1 cellular context compared by ENCODE assay signal in genomic region chr17:28969706-28970393, GRCh38.
TF ChIP-seq lines count a peak whose summit lies in the region.

No MANE protein-coding gene starts in this region.

TF ChIP-seq in GM23338, 12 proteins besides CTCF, POLR2A, EP300 and RAD21 (continued from another document):
- TF ChIP-seq REST (IDR thresholded peaks at IDR 0.05; ENCODE audit: unreplicated experiment), result no peak
- TF ChIP-seq STAT1 (IDR thresholded peaks at IDR 0.05; ENCODE audit: unreplicated experiment), result no peak
- TF ChIP-seq, protein P1, sequence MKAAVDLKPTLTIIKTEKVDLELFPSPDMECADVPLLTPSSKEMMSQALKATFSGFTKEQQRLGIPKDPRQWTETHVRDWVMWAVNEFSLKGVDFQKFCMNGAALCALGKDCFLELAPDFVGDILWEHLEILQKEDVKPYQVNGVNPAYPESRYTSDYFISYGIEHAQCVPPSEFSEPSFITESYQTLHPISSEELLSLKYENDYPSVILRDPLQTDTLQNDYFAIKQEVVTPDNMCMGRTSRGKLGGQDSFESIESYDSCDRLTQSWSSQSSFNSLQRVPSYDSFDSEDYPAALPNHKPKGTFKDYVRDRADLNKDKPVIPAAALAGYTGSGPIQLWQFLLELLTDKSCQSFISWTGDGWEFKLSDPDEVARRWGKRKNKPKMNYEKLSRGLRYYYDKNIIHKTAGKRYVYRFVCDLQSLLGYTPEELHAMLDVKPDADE (IDR thresholded peaks at IDR 0.05), result no peak
- TF ChIP-seq POLR2AphosphoS5 (IDR thresholded peaks at IDR 0.05; ENCODE audit: low read depth), result no peak
- no peak for TF ChIP-seq ZNF114 (CRISPR knock-in tag; IDR thresholded peaks at IDR 0.05)
- no peak for TF ChIP-seq NANOG (IDR thresholded peaks at IDR 0.05; ENCODE audit: borderline replicate concordance)
- no peak for TF ChIP-seq ZNF331 (CRISPR knock-in tag; IDR thresholded peaks at IDR 0.05; ENCODE audit: low read depth)
- TF ChIP-seq, protein P2, sequence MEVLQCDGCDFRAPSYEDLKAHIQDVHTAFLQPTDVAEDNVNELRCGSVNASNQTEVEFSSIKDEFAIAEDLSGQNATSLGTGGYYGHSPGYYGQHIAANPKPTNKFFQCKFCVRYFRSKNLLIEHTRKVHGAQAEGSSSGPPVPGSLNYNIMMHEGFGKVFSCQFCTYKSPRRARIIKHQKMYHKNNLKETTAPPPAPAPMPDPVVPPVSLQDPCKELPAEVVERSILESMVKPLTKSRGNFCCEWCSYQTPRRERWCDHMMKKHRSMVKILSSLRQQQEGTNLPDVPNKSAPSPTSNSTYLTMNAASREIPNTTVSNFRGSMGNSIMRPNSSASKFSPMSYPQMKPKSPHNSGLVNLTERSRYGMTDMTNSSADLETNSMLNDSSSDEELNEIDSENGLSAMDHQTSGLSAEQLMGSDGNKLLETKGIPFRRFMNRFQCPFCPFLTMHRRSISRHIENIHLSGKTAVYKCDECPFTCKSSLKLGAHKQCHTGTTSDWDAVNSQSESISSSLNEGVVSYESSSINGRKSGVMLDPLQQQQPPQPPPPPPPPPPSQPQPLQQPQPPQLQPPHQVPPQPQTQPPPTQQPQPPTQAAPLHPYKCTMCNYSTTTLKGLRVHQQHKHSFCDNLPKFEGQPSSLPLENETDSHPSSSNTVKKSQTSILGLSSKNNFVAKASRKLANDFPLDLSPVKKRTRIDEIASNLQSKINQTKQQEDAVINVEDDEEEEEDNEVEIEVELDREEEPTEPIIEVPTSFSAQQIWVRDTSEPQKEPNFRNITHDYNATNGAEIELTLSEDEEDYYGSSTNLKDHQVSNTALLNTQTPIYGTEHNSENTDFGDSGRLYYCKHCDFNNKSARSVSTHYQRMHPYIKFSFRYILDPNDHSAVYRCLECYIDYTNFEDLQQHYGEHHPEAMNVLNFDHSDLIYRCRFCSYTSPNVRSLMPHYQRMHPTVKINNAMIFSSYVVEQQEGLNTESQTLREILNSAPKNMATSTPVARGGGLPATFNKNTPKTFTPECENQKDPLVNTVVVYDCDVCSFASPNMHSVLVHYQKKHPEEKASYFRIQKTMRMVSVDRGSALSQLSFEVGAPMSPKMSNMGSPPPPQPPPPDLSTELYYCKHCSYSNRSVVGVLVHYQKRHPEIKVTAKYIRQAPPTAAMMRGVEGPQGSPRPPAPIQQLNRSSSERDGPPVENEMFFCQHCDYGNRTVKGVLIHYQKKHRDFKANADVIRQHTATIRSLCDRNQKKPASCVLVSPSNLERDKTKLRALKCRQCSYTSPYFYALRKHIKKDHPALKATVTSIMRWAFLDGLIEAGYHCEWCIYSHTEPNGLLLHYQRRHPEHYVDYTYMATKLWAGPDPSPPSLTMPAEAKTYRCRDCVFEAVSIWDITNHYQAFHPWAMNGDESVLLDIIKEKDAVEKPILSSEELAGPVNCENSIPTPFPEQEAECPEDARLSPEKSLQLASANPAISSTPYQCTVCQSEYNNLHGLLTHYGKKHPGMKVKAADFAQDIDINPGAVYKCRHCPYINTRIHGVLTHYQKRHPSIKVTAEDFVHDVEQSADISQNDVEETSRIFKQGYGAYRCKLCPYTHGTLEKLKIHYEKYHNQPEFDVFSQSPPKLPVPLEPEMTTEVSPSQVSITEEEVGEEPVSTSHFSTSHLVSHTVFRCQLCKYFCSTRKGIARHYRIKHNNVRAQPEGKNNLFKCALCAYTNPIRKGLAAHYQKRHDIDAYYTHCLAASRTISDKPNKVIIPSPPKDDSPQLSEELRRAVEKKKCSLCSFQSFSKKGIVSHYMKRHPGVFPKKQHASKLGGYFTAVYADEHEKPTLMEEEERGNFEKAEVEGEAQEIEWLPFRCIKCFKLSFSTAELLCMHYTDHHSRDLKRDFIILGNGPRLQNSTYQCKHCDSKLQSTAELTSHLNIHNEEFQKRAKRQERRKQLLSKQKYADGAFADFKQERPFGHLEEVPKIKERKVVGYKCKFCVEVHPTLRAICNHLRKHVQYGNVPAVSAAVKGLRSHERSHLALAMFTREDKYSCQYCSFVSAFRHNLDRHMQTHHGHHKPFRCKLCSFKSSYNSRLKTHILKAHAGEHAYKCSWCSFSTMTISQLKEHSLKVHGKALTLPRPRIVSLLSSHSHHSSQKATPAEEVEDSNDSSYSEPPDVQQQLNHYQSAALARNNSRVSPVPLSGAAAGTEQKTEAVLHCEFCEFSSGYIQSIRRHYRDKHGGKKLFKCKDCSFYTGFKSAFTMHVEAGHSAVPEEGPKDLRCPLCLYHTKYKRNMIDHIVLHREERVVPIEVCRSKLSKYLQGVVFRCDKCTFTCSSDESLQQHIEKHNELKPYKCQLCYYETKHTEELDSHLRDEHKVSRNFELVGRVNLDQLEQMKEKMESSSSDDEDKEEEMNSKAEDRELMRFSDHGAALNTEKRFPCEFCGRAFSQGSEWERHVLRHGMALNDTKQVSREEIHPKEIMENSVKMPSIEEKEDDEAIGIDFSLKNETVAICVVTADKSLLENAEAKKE (CRISPR knock-in tag; IDR thresholded peaks at IDR 0.05), result no peak
